13 cellular contexts compared by ENCODE assay signal in genomic region chr22:38258895-38259294, GRCh38. TPM values are rescaled to one million over a fixed set of nuclear protein-coding genes. Genes with fewer than 3 reads are reported as not detected.
DNase-seq lines count a peak whose midpoint lies in the region; ATAC-seq and TF ChIP-seq lines count a peak whose summit lies in the region.
"Had no signal": no experiment of that assay in that cellular context is flagged by ENCODE, and none has a peak within 500 bp of the region (broad histone marks: within the 10 kb centered on the region; RNA-seq: fewer than 3 reads in every experiment).

No MANE protein-coding gene starts in this region.

- POLR2A ChIA-PET in RWPE1 (lab: Yijun Ruan, JAX; ENCODE audit: low non-redundant PET) = no interaction called here

- intact Hi-C loops in esophagus muscularis mucosa (cut with DNase I) (no loop called here), stomach (cut with DNase I; ENCODE audit: low total_unique reads) (no loop called here)

- DNase-seq in RWPE1 (ENCODE audit: low spot score) (no peak), esophagus muscularis mucosa (ENCODE audit: extremely low spot score) (no peak), lung (ENCODE audit: low spot score) (no peak), stomach (no peak), NCI-H2081 (lab: John Stamatoyannopoulos, UW) (no peak), HCEC 1CT (no peak)
- DNase-seq in stimulated activated naive CD8-positive, alpha-beta T cell treated with anti-CD3 and anti-CD28 coated beads, Interleukin-15, amount 100 ng/mL, for 72 hours = no peak
- DNase-seq: activated CD8-positive, alpha-beta T cell treated with anti-CD3 and anti-CD28 coated beads for 36 hours; NCI-H1694 treated with DMSO at 0.1 percent for 48 hours; T-cell had no signal

- peaks cover 29% of the 10 kb centered on the region for H3K4me1 Mint-ChIP-seq in stimulated activated naive CD8-positive, alpha-beta T cell treated with anti-CD3 and anti-CD28 coated beads, Interleukin-15, amount 100 ng/mL, for 72 hours

- 35% methylated on average over 8 of the region's 8 CpGs for WGBS in esophagus muscularis mucosa
- WGBS in lung, 2 donors = 36% methylated on average over 8 of the region's 8 CpGs
- 39 to 65% (median 61%) methylated on average over 8 of the region's 8 CpGs for WGBS in stomach, 5 donors

- TF ChIP-seq EP300 in esophagus muscularis mucosa (IDR thresholded peaks at IDR 0.05) = no peak
- no peak for TF ChIP-seq EP300 in stomach (IDR thresholded peaks at IDR 0.05)

- no peak for ATAC-seq in lung (ENCODE audit: insufficient read depth, low FRiP score)
- ATAC-seq in stimulated activated naive CD8-positive, alpha-beta T cell treated with anti-CD3 and anti-CD28 coated beads, Interleukin-15, amount 100 ng/mL, for 72 hours = no peak
- ATAC-seq in HG02798 (IDR thresholded peaks at IDR 0.05; ENCODE audit: poor library complexity, unreplicated experiment) = no peak
- ATAC-seq: activated CD8-positive, alpha-beta T cell treated with anti-CD3 and anti-CD28 coated beads for 36 hours; T-cell had no signal

- TF ChIP-seq POLR2A in esophagus muscularis mucosa (IDR thresholded peaks at IDR 0.05; ENCODE audit: low read depth) (no peak), stomach (IDR thresholded peaks at IDR 0.05) (no peak)

- no peaks in the 10 kb centered on the region for H3K27me3 ChIP-seq in esophagus muscularis mucosa
- H3K27me3 ChIP-seq in lung (ENCODE audit: control insufficient read depth, insufficient read depth) = no peaks in the 10 kb centered on the region
- H3K27me3 ChIP-seq in stomach = no peaks in the 10 kb centered on the region

- H3K4me1 ChIP-seq in esophagus muscularis mucosa (peaks cover 72 to 85% (median 77%) of the 10 kb centered on the region in 4 donors), lung (ENCODE audit: control insufficient read depth in 2 of 2, insufficient read depth in 2 of 2, low read length in 2 of 2) (peaks cover 9 to 16% of the 10 kb centered on the region in 2 donors), stomach (peaks cover 52 to 77% (median 67%) of the 10 kb centered on the region in 4 donors)

- peak overlapping the region; percentile 41; the same call in 1 of the 2 replicates for H3K27ac ChIP-seq in RWPE1
- H3K27ac ChIP-seq in esophagus muscularis mucosa (replicated peaks in 1 of 4) = peak overlapping the region; percentile 83 to 91 (median 88)
- H3K27ac ChIP-seq in lung (ENCODE audit: low read depth in 1 of 2, low read length in 1 of 2) = peak overlapping the region; percentile 47 to 54
- peak overlapping the region in 4 of 5 donors; percentile 80 to 87 (median 81) for H3K27ac ChIP-seq in stomach
- H3K27ac ChIP-seq: C4-2B had no signal

- H3K4me3 ChIP-seq in esophagus muscularis mucosa (no peak overlapping the region), lung (no peak overlapping the region), stomach (no peak overlapping the region)

- peaks cover 0 to 12% (median under 1%) of the 10 kb centered on the region in 4 donors for H3K36me3 ChIP-seq in esophagus muscularis mucosa
- peaks cover 0 to 2% of the 10 kb centered on the region in 2 donors for H3K36me3 ChIP-seq in lung (ENCODE audit: control insufficient read depth in 2 of 2, insufficient read depth in 2 of 2, low read length in 2 of 2)
- H3K36me3 ChIP-seq in stomach = no peaks in the 10 kb centered on the region

- H3K4me3 Mint-ChIP-seq in stimulated activated naive CD8-positive, alpha-beta T cell treated with anti-CD3 and anti-CD28 coated beads, Interleukin-15, amount 100 ng/mL, for 72 hours = no peak overlapping the region
- H3K4me3 Mint-ChIP-seq: activated CD8-positive, alpha-beta T cell treated with anti-CD3 and anti-CD28 coated beads for 36 hours; activated naive CD8-positive, alpha-beta T cell; T-cell had no signal

- no peaks in the 10 kb centered on the region for H3K27me3 Mint-ChIP-seq in stimulated activated naive CD8-positive, alpha-beta T cell treated with anti-CD3 and anti-CD28 coated beads, Interleukin-15, amount 100 ng/mL, for 72 hours
- H3K27me3 Mint-ChIP-seq: activated CD8-positive, alpha-beta T cell treated with anti-CD3 and anti-CD28 coated beads for 36 hours; activated naive CD8-positive, alpha-beta T cell; T-cell had no signal

- peak overlapping the region in 1 of 2 donors; percentile 1 for H3K27ac Mint-ChIP-seq in stimulated activated naive CD8-positive, alpha-beta T cell treated with anti-CD3 and anti-CD28 coated beads, Interleukin-15, amount 100 ng/mL, for 72 hours
- H3K27ac Mint-ChIP-seq: activated CD8-positive, alpha-beta T cell treated with anti-CD3 and anti-CD28 coated beads for 36 hours; activated naive CD8-positive, alpha-beta T cell; T-cell had no signal

- CTCF ChIA-PET in RWPE1 (lab: Yijun Ruan, JAX) = no interaction called here

- H3K9me3 ChIP-seq in esophagus muscularis mucosa = no peaks in the 10 kb centered on the region
- no peaks in the 10 kb centered on the region for H3K9me3 ChIP-seq in lung (ENCODE audit: control insufficient read depth in 2 of 2, insufficient read depth in 1 of 2, low read length in 1 of 2)
- H3K9me3 ChIP-seq in stomach = no peaks in the 10 kb centered on the region

- TF ChIP-seq CTCF in RWPE1 (conservative IDR thresholded peaks at IDR 0.05; ENCODE audit: low read depth) = no peak
- no peak for TF ChIP-seq CTCF in esophagus muscularis mucosa (IDR thresholded peaks at IDR 0.05)
- TF ChIP-seq CTCF in lung (IDR thresholded peaks at IDR 0.05; ENCODE audit: control extremely low read depth, extremely low read depth) = no peak
- no peak for TF ChIP-seq CTCF in stomach (IDR thresholded peaks at IDR 0.05)

- H3K9me3 Mint-ChIP-seq in stimulated activated naive CD8-positive, alpha-beta T cell treated with anti-CD3 and anti-CD28 coated beads, Interleukin-15, amount 100 ng/mL, for 72 hours = no peaks in the 10 kb centered on the region
- H3K9me3 Mint-ChIP-seq: activated CD8-positive, alpha-beta T cell treated with anti-CD3 and anti-CD28 coated beads for 36 hours; T-cell had no signal

RNA-seq across cellular contexts. Expression of gene TMEM184B, which starts 13.9 kb away (rescaled TPM):
- total RNA-seq in esophagus muscularis mucosa = 100 to 1,000 TPM in 1 of 4 donors, 10 to 100 TPM in 3; 39.4 to 108 (median 75.3) TPM
- total RNA-seq in lung = 10 to 100 TPM; 39.9 to 82.4 TPM
- polyA plus RNA-seq in lung = 10 to 100 TPM; 26.3 to 39.9 TPM
- 100 to 1,000 TPM in 1 of 5 donors, 10 to 100 TPM in 4; 27.0 to 110 (median 75.9) TPM for total RNA-seq in stomach
- polyA plus RNA-seq in stomach = 10 to 100 TPM in 2 of 3 donors, 1 to 10 TPM in 1; 10.0 to 13.8 (median 10.8) TPM

RNA-seq across cellular contexts. Expression of gene MAFF, which starts 57.1 kb away (rescaled TPM):
- total RNA-seq in esophagus muscularis mucosa (100 to 1,000 TPM in 1 of 4 donors, 10 to 100 TPM in 3; 26.2 to 182 (median 54.3) TPM), lung (10 to 100 TPM; 30.0 to 43.9 TPM), stomach (100 to 1,000 TPM in 2 of 5 donors, 10 to 100 TPM in 1, 1 to 10 TPM in 1, under 1 TPM in 1; 0.58 to 130 (median 58.9) TPM)
- polyA plus RNA-seq in lung (10 to 100 TPM; 36.3 to 57.8 TPM), stomach (10 to 100 TPM; 16.0 to 65.7 (median 35.7) TPM)

RNA-seq across cellular contexts. Expression of gene CSNK1E, which starts 58.3 kb away (rescaled TPM):
- 100 to 1,000 TPM in 1 of 4 donors, 10 to 100 TPM in 3; 67.9 to 102 (median 91.7) TPM for total RNA-seq in esophagus muscularis mucosa
- total RNA-seq in lung = 100 to 1,000 TPM; 118 to 121 TPM
- polyA plus RNA-seq in lung = 100 to 1,000 TPM in 1 of 2 donors, 10 to 100 TPM in 1; 87.2 to 106 TPM
- total RNA-seq in stomach = 100 to 1,000 TPM in 2 of 5 donors, 10 to 100 TPM in 3; 19.4 to 135 (median 93.9) TPM
- 10 to 100 TPM; 47.5 to 69.3 (median 66.9) TPM for polyA plus RNA-seq in stomach
